8 cellular contexts compared by ENCODE assay signal in genomic region chr4:10180927-10181744, GRCh38.
A peak's percentile ranks its signal among the peaks of the same experiment; 100 is the strongest.
DNase-seq lines count a peak whose midpoint lies in the region; ATAC-seq and TF ChIP-seq lines count a peak whose summit lies in the region.

No MANE protein-coding gene starts in this region.

- H3K4me1 ChIP-seq in OCI-LY7 (ENCODE audit: insufficient read depth, low read length, poor library complexity, severe bottlenecking), result no peaks in the 10 kb centered on the region

- no peaks in the 10 kb centered on the region for H3K9me2 ChIP-seq in OCI-LY7 (ENCODE audit: insufficient read depth, low read length)

- intact Hi-C loops in OCI-LY7 (cut with micrococcal nuclease; ENCODE audit: unreplicated experiment), result no loop called here

- no peak overlapping the region for H3K4me3 ChIP-seq in OCI-LY7 (ENCODE audit: low read depth, low read length, poor library complexity, severe bottlenecking)
- no peak overlapping the region for H3K4me3 ChIP-seq in fibroblast of pulmonary artery (replicated peaks; ENCODE audit: low read depth, low read length)

- H4K20me1 ChIP-seq in OCI-LY7 (ENCODE audit: insufficient read depth, low read length), result no peaks in the 10 kb centered on the region

- H2AFZ ChIP-seq in OCI-LY7 (ENCODE audit: low read length), result 0 out of 2 replicates have a peak overlapping the region, but pooled peaks have one; percentile 13

- CTCF ChIA-PET in OCI-LY7 (lab: Charles Lee; ENCODE audit: unreplicated experiment), result no interaction called here

- TF ChIP-seq CTCF in OCI-LY7 (conservative IDR thresholded peaks at IDR 0.05; ENCODE audit: low read length) (no peak), fibroblast of pulmonary artery (IDR thresholded peaks at IDR 0.05; ENCODE audit: low read length, missing control alignments) (no peak)

- no peaks in the 10 kb centered on the region for H3K36me3 ChIP-seq in OCI-LY7 (ENCODE audit: insufficient read depth, low read length)

- no peak overlapping the region for H3K27ac ChIP-seq in OCI-LY7 (ENCODE audit: low read depth, low read length, poor library complexity, severe bottlenecking)

- peak; percentile 79 for ATAC-seq in HG02943 (IDR thresholded peaks at IDR 0.05; ENCODE audit: low read depth, unreplicated experiment)

- H3K79me2 ChIP-seq in OCI-LY7 (ENCODE audit: insufficient read depth, low read depth, low read length), result no peaks in the 10 kb centered on the region

- POLR2A ChIA-PET in OCI-LY7 (lab: Charles Lee), result no interaction called here

- DNase-seq in stimulated activated CD4-positive, alpha-beta T cell treated with anti-CD3 and anti-CD28 coated beads, Interleukin-15, amount 100 ng/mL, for 24 hours, result peak; percentile 37
- no peak for DNase-seq in stimulated activated CD4-positive, alpha-beta T cell treated with anti-CD3 and anti-CD28 coated beads, Interleukin-4, amount 100 ng/mL, for 1 hour
- DNase-seq in OCI-LY7 (ENCODE audit: low spot score) (peak; percentile 3), fibroblast of pulmonary artery (ENCODE audit: low read depth) (peak; percentile 97), NCI-H128 (lab: John Stamatoyannopoulos, UW; ENCODE audit: unreplicated experiment) (no peak), ecto neural progenitor cell (ENCODE audit: low spot score) (no peak), NCI-H146 (lab: John Stamatoyannopoulos, UW) (no peak)

- no peaks in the 10 kb centered on the region for H3K9me3 ChIP-seq in OCI-LY7 (ENCODE audit: low read length)

- no TSS peak for BruUV-seq in OCI-LY7 (replicated peaks; lab: Mats Ljungman, UMichigan)

- H3K4me2 ChIP-seq in OCI-LY7 (ENCODE audit: low read length), result no peak overlapping the region

Comparison
In these comparisons a context has a peak if more than half of its experiments do, and no peak if none do; other contexts are left out.
1. DNase-seq: peak in stimulated activated CD4-positive, alpha-beta T cell treated with anti-CD3 and anti-CD28 coated beads, Interleukin-15, amount 100 ng/mL, for 24 hours (single experiment), OCI-LY7 (single experiment) and fibroblast of pulmonary artery (single experiment); none in stimulated activated CD4-positive, alpha-beta T cell treated with anti-CD3 and anti-CD28 coated beads, Interleukin-4, amount 100 ng/mL, for 1 hour (single experiment), NCI-H128 (single experiment), ecto neural progenitor cell (single experiment) and NCI-H146 (single experiment).